15 cellular contexts compared by ENCODE assay signal in genomic region chr5:11046160-11046559, GRCh38.
DNase-seq lines count a peak whose midpoint lies in the region; ATAC-seq and TF ChIP-seq lines count a peak whose summit lies in the region.
"Had no signal": no experiment of that assay in that cellular context is flagged by ENCODE, and none has a peak within 500 bp of the region (broad histone marks: within the 10 kb centered on the region; RNA-seq: fewer than 3 reads in every experiment).

No MANE protein-coding gene starts in this region.

- no peaks in the 10 kb centered on the region for H3K27me3 Mint-ChIP-seq in activated T-helper 2 cell treated with anti-CD3 and anti-CD28 coated beads, Interferon-gamma antibody, Interleukin-2, Interleukin-4, amounts not matched to agents 10 μg/mL and 5 μg/mL and 100 μg/mL, durations not matched to agents 14 hours and 24 hours and 36 hours (ENCODE audit: low read depth)
- H3K27me3 Mint-ChIP-seq: CD4-positive, alpha-beta T cell; stimulated activated memory B cell treated with anti-CD40 and anti-IgM and Interleukin-4, amounts not matched to agents 10 μg/mL and 1 μg/mL and 100 μg/mL, for 72 hours had no signal

- H3K27ac Mint-ChIP-seq in activated T-helper 2 cell treated with anti-CD3 and anti-CD28 coated beads, Interferon-gamma antibody, Interleukin-2, Interleukin-4, amounts not matched to agents 10 μg/mL and 5 μg/mL and 100 μg/mL, durations not matched to agents 14 hours and 24 hours and 36 hours: no peak overlapping the region
- H3K27ac Mint-ChIP-seq: CD4-positive, alpha-beta T cell; stimulated activated memory B cell treated with anti-CD40 and anti-IgM and Interleukin-4, amounts not matched to agents 10 μg/mL and 1 μg/mL and 100 μg/mL, for 72 hours had no signal

- H3K4me1 Mint-ChIP-seq in activated T-helper 2 cell treated with anti-CD3 and anti-CD28 coated beads, Interferon-gamma antibody, Interleukin-2, Interleukin-4, amounts not matched to agents 10 μg/mL and 5 μg/mL and 100 μg/mL, durations not matched to agents 14 hours and 24 hours and 36 hours (ENCODE audit: low read depth): no peaks in the 10 kb centered on the region
- H3K4me1 Mint-ChIP-seq: stimulated activated memory B cell treated with anti-CD40 and anti-IgM and Interleukin-4, amounts not matched to agents 10 μg/mL and 1 μg/mL and 100 μg/mL, for 72 hours had no signal

- no peaks in the 10 kb centered on the region for H3K9me3 Mint-ChIP-seq in activated T-helper 2 cell treated with anti-CD3 and anti-CD28 coated beads, Interferon-gamma antibody, Interleukin-2, Interleukin-4, amounts not matched to agents 10 μg/mL and 5 μg/mL and 100 μg/mL, durations not matched to agents 14 hours and 24 hours and 36 hours
- H3K9me3 Mint-ChIP-seq: CD4-positive, alpha-beta T cell; stimulated activated memory B cell treated with anti-CD40 and anti-IgM and Interleukin-4, amounts not matched to agents 10 μg/mL and 1 μg/mL and 100 μg/mL, for 72 hours had no signal

- intact Hi-C loops in activated T-helper 2 cell treated with anti-CD3 and anti-CD28 coated beads, Interferon-gamma antibody, Interleukin-2, Interleukin-4, amounts not matched to agents 10 μg/mL and 5 μg/mL and 100 μg/mL, durations not matched to agents 14 hours and 24 hours and 36 hours (cut with micrococcal nuclease): no loop called here

- no peak for ATAC-seq in HG02870 (IDR thresholded peaks at IDR 0.05; ENCODE audit: unreplicated experiment)
- ATAC-seq: stimulated activated memory B cell treated with anti-CD40 and anti-IgM and Interleukin-4, amounts not matched to agents 10 μg/mL and 1 μg/mL and 100 μg/mL, for 72 hours had no signal

- DNase-seq in AG09309 (ENCODE audit: low read depth): no peak
- DNase-seq in HCEC 1CT: peak; percentile 2
- DNase-seq in SK-N-DZ (ENCODE audit: low spot score): peak; percentile 63
- DNase-seq in iPS-NIHi11 (ENCODE audit: low spot score): peak; percentile 24
- no peak for DNase-seq in NCI-H2029 (lab: John Stamatoyannopoulos, UW)
- DNase-seq in activated T-helper 2 cell treated with anti-CD3 and anti-CD28 coated beads, Interferon-gamma antibody, Interleukin-2, Interleukin-4, amounts not matched to agents 10 μg/mL and 5 μg/mL and 100 μg/mL, durations not matched to agents 14 hours and 24 hours and 36 hours (ENCODE audit: low spot score): no peak
- no peak for DNase-seq in COLO829 (ENCODE audit: low spot score)
- DNase-seq: activated CD8-positive, alpha-beta memory T cell treated with anti-CD3 and anti-CD28 coated beads, Interleukin-2, amount 50 U/mL, for 4 hours; CD4-positive, alpha-beta T cell; effector memory CD4-positive, alpha-beta T cell; GOT3; NCI-H2081; ovary had no signal

- H3K36me3 Mint-ChIP-seq in activated T-helper 2 cell treated with anti-CD3 and anti-CD28 coated beads, Interferon-gamma antibody, Interleukin-2, Interleukin-4, amounts not matched to agents 10 μg/mL and 5 μg/mL and 100 μg/mL, durations not matched to agents 14 hours and 24 hours and 36 hours (ENCODE audit: low read depth): no peaks in the 10 kb centered on the region
- H3K36me3 Mint-ChIP-seq: stimulated activated memory B cell treated with anti-CD40 and anti-IgM and Interleukin-4, amounts not matched to agents 10 μg/mL and 1 μg/mL and 100 μg/mL, for 72 hours had no signal

- no peak overlapping the region for H3K4me3 Mint-ChIP-seq in activated T-helper 2 cell treated with anti-CD3 and anti-CD28 coated beads, Interferon-gamma antibody, Interleukin-2, Interleukin-4, amounts not matched to agents 10 μg/mL and 5 μg/mL and 100 μg/mL, durations not matched to agents 14 hours and 24 hours and 36 hours (ENCODE audit: low read depth)
- H3K4me3 Mint-ChIP-seq: CD4-positive, alpha-beta T cell; stimulated activated memory B cell treated with anti-CD40 and anti-IgM and Interleukin-4, amounts not matched to agents 10 μg/mL and 1 μg/mL and 100 μg/mL, for 72 hours had no signal

- TF ChIP-seq CTCF in AG09309 (IDR thresholded peaks at IDR 0.05; ENCODE audit: control insufficient read depth, insufficient read depth, low read depth, low read length, missing control alignments): peak; percentile 36

- H3K4me3 ChIP-seq in AG09309 (ENCODE audit: control insufficient read depth, low read depth, low read length): no peak overlapping the region
- H3K4me3 ChIP-seq: ovary had no signal

Comparison
In these comparisons a context has a peak if more than half of its experiments do, and no peak if none do; other contexts are left out.
1. DNase-seq: peak in HCEC 1CT (single experiment), SK-N-DZ (single experiment) and iPS-NIHi11 (single experiment); none in AG09309 (single experiment), NCI-H2029 (single experiment), activated T-helper 2 cell treated with anti-CD3 and anti-CD28 coated beads, Interferon-gamma antibody, Interleukin-2, Interleukin-4, amounts not matched to agents 10 μg/mL and 5 μg/mL and 100 μg/mL, durations not matched to agents 14 hours and 24 hours and 36 hours (single experiment) and COLO829 (single experiment).